ENCODE assay signal across 9 cellular contexts in the genomic region with DNA sequence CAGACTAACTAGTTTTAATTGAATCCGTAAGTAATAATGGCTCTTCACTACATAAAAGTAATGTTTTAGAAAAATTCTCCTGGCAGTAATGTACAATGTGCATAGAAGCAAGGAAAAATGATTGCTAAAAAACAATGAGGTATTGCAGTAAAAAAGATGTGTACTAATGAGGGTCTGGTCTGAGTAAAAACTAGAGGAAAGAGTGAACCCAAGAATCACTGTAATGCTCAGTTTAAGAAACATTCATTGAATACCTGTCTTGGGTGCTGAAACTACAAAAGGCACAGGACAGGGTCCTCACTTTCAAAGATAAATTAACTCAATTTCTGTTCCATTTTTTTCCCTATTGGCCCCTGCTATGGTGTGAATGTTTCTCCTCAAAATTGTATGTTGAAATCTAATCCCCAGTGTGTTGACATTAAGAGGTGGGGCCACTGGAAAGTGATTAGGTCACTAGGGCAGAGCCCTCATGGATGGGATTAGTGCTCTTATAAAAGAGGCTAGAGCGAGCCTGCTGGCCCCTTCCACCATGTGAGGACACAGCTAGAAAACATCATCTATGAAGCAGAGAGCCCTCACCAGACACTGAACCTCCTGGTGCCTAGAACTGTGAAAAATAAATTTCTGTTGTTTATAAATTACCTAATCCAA. TPM values are rescaled to one million over a fixed set of nuclear protein-coding genes. Genes with fewer than 3 reads are reported as not detected.
A peak's percentile ranks its signal among the peaks of the same experiment; 100 is the strongest.
DNase-seq lines count a peak whose midpoint lies in the region; ATAC-seq and TF ChIP-seq lines count a peak whose summit lies in the region.
"Had no signal": no experiment of that assay in that cellular context is flagged by ENCODE, and none has a peak within 500 bp of the region (broad histone marks: within the 10 kb centered on the region; RNA-seq: fewer than 3 reads in every experiment).

No MANE protein-coding gene starts in this region.

- H3K4me1 ChIP-seq in SJCRH30: 0 out of 2 replicates have a peak, but pooled peaks cover 6% of the 10 kb centered on the region
- H3K4me1 ChIP-seq in mucosa of descending colon (ENCODE audit: low read depth): peaks cover 9% of the 10 kb centered on the region
- peaks cover 30% of the 10 kb centered on the region for H3K4me1 ChIP-seq in CD8-positive, alpha-beta T cell (ENCODE audit: insufficient read depth, low read length)

- no peaks in the 10 kb centered on the region for H3K36me3 ChIP-seq in SJCRH30
- H3K36me3 ChIP-seq in mucosa of descending colon (ENCODE audit: low read depth): no peaks in the 10 kb centered on the region
- H3K36me3 ChIP-seq in CD8-positive, alpha-beta T cell (ENCODE audit: insufficient read depth, low read length): no peaks in the 10 kb centered on the region

- no peak for TF ChIP-seq CTCF in mucosa of descending colon (IDR thresholded peaks at IDR 0.05)
- TF ChIP-seq CTCF in omental fat pad (IDR thresholded peaks at IDR 0.05): no peak
- no peak for TF ChIP-seq CTCF in CD8-positive, alpha-beta T cell (IDR thresholded peaks at IDR 0.05)

- H3K9me3 ChIP-seq in SJCRH30 (replicated peaks): no peaks in the 10 kb centered on the region
- no peaks in the 10 kb centered on the region for H3K9me3 ChIP-seq in mucosa of descending colon
- no peaks in the 10 kb centered on the region for H3K9me3 ChIP-seq in CD8-positive, alpha-beta T cell (ENCODE audit: low read length)

- H3K27ac ChIP-seq in SJCRH30: no peak overlapping the region
- no peak overlapping the region for H3K27ac ChIP-seq in CD8-positive, alpha-beta T cell (ENCODE audit: low read depth, low read length)

- POLR2A ChIA-PET in CD8-positive, alpha-beta T cell (lab: Charles Lee): interaction anchor here (1.2 kb wide), 1 partner anchor 70 kb away, joined by 3 read pairs; no protein-coding TSS in a partner anchor

- DNase-seq in SJCRH30: peak; percentile 6 to 8
- no peak for DNase-seq in mucosa of descending colon
- no peak for DNase-seq in omental fat pad (ENCODE audit: low spot score)
- no peak for DNase-seq in nucleus accumbens (lab: John Stamatoyannopoulos, UW)
- DNase-seq in CD8-positive, alpha-beta T cell: no peak
- DNase-seq in NCI-H1930 (lab: John Stamatoyannopoulos, UW): no peak

- H3K4me3 ChIP-seq in SJCRH30 (no peak overlapping the region), mucosa of descending colon (no peak overlapping the region)
- no peak overlapping the region for H3K4me3 ChIP-seq in CD8-positive, alpha-beta T cell (ENCODE audit: low read depth, low read length)
- H3K4me3 ChIP-seq: K562 had no signal

- no peaks in the 10 kb centered on the region for H3K27me3 Mint-ChIP-seq in CD8-positive, alpha-beta T cell (ENCODE audit: low read depth)

- CTCF ChIA-PET in CD8-positive, alpha-beta T cell (lab: Charles Lee): interaction anchor here (1.0 kb wide), 2 partner anchors 20 to 34 kb away, joined by 3 to 4 read pairs; no protein-coding TSS in a partner anchor

- intact Hi-C loops in mucosa of descending colon (cut with DNase I, micrococcal nuclease): no loop called here
- intact Hi-C loops in CD8-positive, alpha-beta T cell (cut with DNase I, micrococcal nuclease): no loop called here

- H3K27ac Mint-ChIP-seq in CD8-positive, alpha-beta T cell: no peak overlapping the region

- ATAC-seq in GM18502 (IDR thresholded peaks at IDR 0.05; ENCODE audit: poor library complexity, unreplicated experiment) (peak; percentile 15), HG02571 (IDR thresholded peaks at IDR 0.05; ENCODE audit: unreplicated experiment) (peak; percentile 23), mucosa of descending colon (peak; percentile 74), omental fat pad (ENCODE audit: low FRiP score) (no peak)
- no peak for ATAC-seq in CD8-positive, alpha-beta T cell
- ATAC-seq: K562 had no signal

- H3K9me3 Mint-ChIP-seq in CD8-positive, alpha-beta T cell: no peaks in the 10 kb centered on the region

- no peaks in the 10 kb centered on the region for H3K36me3 Mint-ChIP-seq in CD8-positive, alpha-beta T cell

- H3K4me1 Mint-ChIP-seq in CD8-positive, alpha-beta T cell (ENCODE audit: low read depth): peaks cover 43% of the 10 kb centered on the region

- H3K27me3 ChIP-seq in SJCRH30: no peaks in the 10 kb centered on the region
- H3K27me3 ChIP-seq in CD8-positive, alpha-beta T cell (ENCODE audit: insufficient read depth, low read length): no peaks in the 10 kb centered on the region

- no peak overlapping the region for H3K4me3 Mint-ChIP-seq in CD8-positive, alpha-beta T cell

RNA-seq across cellular contexts. Expression of a gene that starts 51.6 kb away (rescaled TPM):
- 9.7 and 11.0 TPM in 2 replicates for total RNA-seq in SJCRH30 (2014; rRNA removed; shearing (Covaris generic))
- total RNA-seq in mucosa of descending colon (10 to 100 TPM; 25.0 to 41.5 (median 27.2) TPM), omental fat pad (1 to 10 TPM; 1.8 to 4.9 (median 3.2) TPM)
- total RNA-seq in CD8-positive, alpha-beta T cell: 10 to 100 TPM; 17.7 to 18.3 TPM

Comparison
In these comparisons a context has a peak if more than half of its experiments do, and no peak if none do; other contexts are left out.
1. ATAC-seq: peak in GM18502 (single experiment), HG02571 (single experiment) and mucosa of descending colon (single experiment); none in omental fat pad (single experiment) and CD8-positive, alpha-beta T cell (single experiment).
2. DNase-seq: peak in SJCRH30 (2 of 2); none in mucosa of descending colon (0 of 3), omental fat pad (single experiment), nucleus accumbens (0 of 56), CD8-positive, alpha-beta T cell (0 of 7) and NCI-H1930 (0 of 2).